Comparison of ENCODE assay signal across 20 cellular contexts in genomic region chr1:220906561-220907334, GRCh38. TPM values are rescaled to one million over a fixed set of nuclear protein-coding genes. Genes with fewer than 3 reads are reported as not detected.
DNase-seq lines count a peak whose midpoint lies in the region; ATAC-seq and TF ChIP-seq lines count a peak whose summit lies in the region.
"Had no signal": no experiment of that assay in that cellular context is flagged by ENCODE, and none has a peak within 500 bp of the region (broad histone marks: within the 10 kb centered on the region; RNA-seq: fewer than 3 reads in every experiment).

No MANE protein-coding gene starts in this region.

- H2AFZ ChIP-seq in MM.1S (ENCODE audit: low read length) = no peak overlapping the region
- H2AFZ ChIP-seq in Karpas-422 (ENCODE audit: low read length) = no peak overlapping the region

- H4K20me1 ChIP-seq in MM.1S (ENCODE audit: insufficient read depth, low read length) (no peaks in the 10 kb centered on the region), Karpas-422 (ENCODE audit: insufficient read depth, low read depth, low read length) (no peaks in the 10 kb centered on the region)

- no peaks in the 10 kb centered on the region for H3K9me3 Mint-ChIP-seq in HFFc6
- no peaks in the 10 kb centered on the region for H3K9me3 Mint-ChIP-seq in effector memory CD8-positive, alpha-beta T cell
- H3K9me3 Mint-ChIP-seq: CD4-positive, alpha-beta T cell; memory B cell; nephron; stimulated activated naive B cell treated with anti-CD40 and anti-IgM and Interleukin-4, amounts not matched to agents 10 μg/mL and 1 μg/mL and 100 μg/mL, for 72 hours had no signal

- no peaks in the 10 kb centered on the region for H3K36me3 Mint-ChIP-seq in HFFc6 (ENCODE audit: low read depth)
- H3K36me3 Mint-ChIP-seq in effector memory CD8-positive, alpha-beta T cell (ENCODE audit: insufficient read depth) = no peaks in the 10 kb centered on the region
- H3K36me3 Mint-ChIP-seq: memory B cell; stimulated activated naive B cell treated with anti-CD40 and anti-IgM and Interleukin-4, amounts not matched to agents 10 μg/mL and 1 μg/mL and 100 μg/mL, for 72 hours had no signal

- peaks cover 52% of the 10 kb centered on the region for H3K4me1 Mint-ChIP-seq in HFFc6 (ENCODE audit: low read depth)
- no peaks in the 10 kb centered on the region for H3K4me1 Mint-ChIP-seq in effector memory CD8-positive, alpha-beta T cell (ENCODE audit: low read depth in 2 of 2)

- no peak for ATAC-seq in effector memory CD8-positive, alpha-beta T cell (replicated peaks)
- ATAC-seq: heart left ventricle; stimulated activated naive B cell treated with anti-CD40 and anti-IgM and Interleukin-4, amounts not matched to agents 10 μg/mL and 1 μg/mL and 100 μg/mL, for 72 hours had no signal

- H3K27ac Mint-ChIP-seq in HFFc6 = peak overlapping the region; percentile 65
- no peak overlapping the region for H3K27ac Mint-ChIP-seq in effector memory CD8-positive, alpha-beta T cell
- H3K27ac Mint-ChIP-seq: CD4-positive, alpha-beta T cell; memory B cell; nephron; stimulated activated naive B cell treated with anti-CD40 and anti-IgM and Interleukin-4, amounts not matched to agents 10 μg/mL and 1 μg/mL and 100 μg/mL, for 72 hours had no signal

- H3K4me3 ChIP-seq in foreskin fibroblast (ENCODE audit: low read depth in 1 of 2, low read length in 2 of 2) = no peak overlapping the region
- H3K4me3 ChIP-seq in MM.1S (ENCODE audit: low read length) = no peak overlapping the region
- H3K4me3 ChIP-seq in Karpas-422 (ENCODE audit: low read length) = no peak overlapping the region
- H3K4me3 ChIP-seq: colonic mucosa, heart left ventricle had no signal

- H3K9ac ChIP-seq in MM.1S (ENCODE audit: low read length) = no peak overlapping the region
- no peak overlapping the region for H3K9ac ChIP-seq in Karpas-422 (ENCODE audit: low read length)

- H3K4me1 ChIP-seq in MM.1S (ENCODE audit: low read length) (no peaks in the 10 kb centered on the region), Karpas-422 (ENCODE audit: low read length) (no peaks in the 10 kb centered on the region)
- H3K4me1 ChIP-seq: colonic mucosa had no signal

- H3F3A ChIP-seq in MM.1S (ENCODE audit: insufficient read depth, low read length) = no peaks in the 10 kb centered on the region

- POLR2A ChIA-PET in RWPE1 (lab: Yijun Ruan, JAX; ENCODE audit: low non-redundant PET) = no interaction called here

- no peaks in the 10 kb centered on the region for H3K36me3 ChIP-seq in MM.1S (replicated peaks; ENCODE audit: insufficient read depth, low read length)
- H3K36me3 ChIP-seq in Karpas-422 (ENCODE audit: insufficient read depth, low read length) = no peaks in the 10 kb centered on the region
- H3K36me3 ChIP-seq: colonic mucosa, heart left ventricle had no signal

- TF ChIP-seq CTCF in C4-2B (conservative IDR thresholded peaks at IDR 0.05) (no peak), HFFc6 (IDR thresholded peaks at IDR 0.05) (no peak), RWPE1 (conservative IDR thresholded peaks at IDR 0.05; ENCODE audit: low read depth) (no peak), foreskin fibroblast (IDR thresholded peaks at IDR 0.05; ENCODE audit: low read depth, low read length) (no peak), MM.1S (IDR thresholded peaks at IDR 0.05; ENCODE audit: low read length) (no peak)

- H3K27me3 ChIP-seq in MM.1S (replicated peaks; ENCODE audit: insufficient read depth, low read length) = no peaks in the 10 kb centered on the region
- H3K27me3 ChIP-seq in Karpas-422 (ENCODE audit: low read length) = no peaks in the 10 kb centered on the region; the same call in 1 of the 2 replicates
- H3K27me3 ChIP-seq: colonic mucosa, heart left ventricle had no signal

- H3K9me3 ChIP-seq in MM.1S (replicated peaks; ENCODE audit: insufficient read depth, low read length) (no peaks in the 10 kb centered on the region), Karpas-422 (ENCODE audit: low read length) (no peaks in the 10 kb centered on the region)
- H3K9me3 ChIP-seq: colonic mucosa, heart left ventricle had no signal

- H3K79me2 ChIP-seq in MM.1S (ENCODE audit: low read length) = no peaks in the 10 kb centered on the region
- H3K79me2 ChIP-seq in Karpas-422 (ENCODE audit: low read length) = no peaks in the 10 kb centered on the region

- no peak overlapping the region for H3K4me3 Mint-ChIP-seq in HFFc6
- no peak overlapping the region for H3K4me3 Mint-ChIP-seq in effector memory CD8-positive, alpha-beta T cell
- H3K4me3 Mint-ChIP-seq: CD4-positive, alpha-beta T cell; memory B cell; nephron; stimulated activated naive B cell treated with anti-CD40 and anti-IgM and Interleukin-4, amounts not matched to agents 10 μg/mL and 1 μg/mL and 100 μg/mL, for 72 hours had no signal

- DNase-seq in HFFc6 (peak; percentile 79), RWPE1 (ENCODE audit: low spot score) (peak; percentile 76), foreskin fibroblast (peak; percentile 71 to 89), MM.1S (no peak), glomerular visceral epithelial cell (ENCODE audit: extremely low spot score) (no peak), Karpas-422 (no peak)
- DNase-seq in effector memory CD8-positive, alpha-beta T cell = no peak
- DNase-seq: activated CD4-positive, alpha-beta T cell treated with anti-CD3 and anti-CD28 coated beads for 48 hours; activated CD8-positive, alpha-beta memory T cell treated with anti-CD3 and anti-CD28 coated beads, Interleukin-2, amount 50 U/mL, for 48 hours; activated naive CD4-positive, alpha-beta T cell; CD4-positive, alpha-beta T cell; colonic mucosa; heart left ventricle; Right ventricle myocardium superior; stimulated activated naive B cell treated with anti-CD40 and anti-IgM and Interleukin-4, amounts not matched to agents 10 μg/mL and 1 μg/mL and 100 μg/mL, for 72 hours; trophoblast cell had no signal

- no peaks in the 10 kb centered on the region for H3K9me2 ChIP-seq in MM.1S (replicated peaks; ENCODE audit: insufficient read depth, low read length)
- H3K9me2 ChIP-seq in Karpas-422 (replicated peaks; ENCODE audit: insufficient read depth, low read length) = no peaks in the 10 kb centered on the region

- H3K27me3 Mint-ChIP-seq in HFFc6 (ENCODE audit: insufficient read depth) = no peaks in the 10 kb centered on the region; the same call in 1 of the 2 replicates
- peaks cover 19 to 42% of the 10 kb centered on the region in 2 donors for H3K27me3 Mint-ChIP-seq in effector memory CD8-positive, alpha-beta T cell

- peak overlapping the region; percentile 94 for H3K27ac ChIP-seq in C4-2B
- no peak overlapping the region for H3K27ac ChIP-seq in RWPE1
- no peak overlapping the region for H3K27ac ChIP-seq in MM.1S (ENCODE audit: low read length)
- no peak overlapping the region for H3K27ac ChIP-seq in Karpas-422 (ENCODE audit: low read length)
- H3K27ac ChIP-seq: colonic mucosa, heart left ventricle had no signal

- H3K4me2 ChIP-seq in MM.1S (ENCODE audit: low read depth, low read length) = no peak overlapping the region
- H3K4me2 ChIP-seq in Karpas-422 (ENCODE audit: low read depth, low read length, poor library complexity, severe bottlenecking) = no peak overlapping the region

- CTCF ChIA-PET in RWPE1 (lab: Yijun Ruan, JAX) = interaction anchor here (0.6 to 0.7 kb wide), 2 partner anchors 66 to 1549 kb away, joined by 4 read pairs; no protein-coding TSS in a partner anchor

RNA-seq across cellular contexts. Expression of gene HLX, which starts 27.5 kb away (rescaled TPM):
- total RNA-seq in HFFc6 (2021; fragmentation: NEBNext Ultra II Directional; extraction: Animal tissue kit (Norgen Biotek cat#: 25700)) = 10 to 100 TPM in 5 of 6 experiments, 1 to 10 TPM in 1; 9.9 to 14.3 (median 11.3) TPM
- not detected in 2 replicates for total RNA-seq in Karpas-422 (2014; rRNA removed; shearing (Covaris generic); ENCODE audit: low replicate concordance)
- total RNA-seq: G401 had no signal

Comparison
In these comparisons a context has a peak if more than half of its experiments do, and no peak if none do; other contexts are left out.
1. DNase-seq: peak in HFFc6 (single experiment), RWPE1 (single experiment) and foreskin fibroblast (2 of 2); none in MM.1S (single experiment), glomerular visceral epithelial cell (single experiment), Karpas-422 (single experiment) and effector memory CD8-positive, alpha-beta T cell (0 of 3).
2. RNA of gene HLX, which starts 27.5 kb away (total RNA-seq): 9.9 to 14.3 TPM in HFFc6; not detected in Karpas-422; every median in the first group is over 10 times any median in the second.